Comparison of ENCODE assay signal across 12 cellular contexts in the genomic region with DNA sequence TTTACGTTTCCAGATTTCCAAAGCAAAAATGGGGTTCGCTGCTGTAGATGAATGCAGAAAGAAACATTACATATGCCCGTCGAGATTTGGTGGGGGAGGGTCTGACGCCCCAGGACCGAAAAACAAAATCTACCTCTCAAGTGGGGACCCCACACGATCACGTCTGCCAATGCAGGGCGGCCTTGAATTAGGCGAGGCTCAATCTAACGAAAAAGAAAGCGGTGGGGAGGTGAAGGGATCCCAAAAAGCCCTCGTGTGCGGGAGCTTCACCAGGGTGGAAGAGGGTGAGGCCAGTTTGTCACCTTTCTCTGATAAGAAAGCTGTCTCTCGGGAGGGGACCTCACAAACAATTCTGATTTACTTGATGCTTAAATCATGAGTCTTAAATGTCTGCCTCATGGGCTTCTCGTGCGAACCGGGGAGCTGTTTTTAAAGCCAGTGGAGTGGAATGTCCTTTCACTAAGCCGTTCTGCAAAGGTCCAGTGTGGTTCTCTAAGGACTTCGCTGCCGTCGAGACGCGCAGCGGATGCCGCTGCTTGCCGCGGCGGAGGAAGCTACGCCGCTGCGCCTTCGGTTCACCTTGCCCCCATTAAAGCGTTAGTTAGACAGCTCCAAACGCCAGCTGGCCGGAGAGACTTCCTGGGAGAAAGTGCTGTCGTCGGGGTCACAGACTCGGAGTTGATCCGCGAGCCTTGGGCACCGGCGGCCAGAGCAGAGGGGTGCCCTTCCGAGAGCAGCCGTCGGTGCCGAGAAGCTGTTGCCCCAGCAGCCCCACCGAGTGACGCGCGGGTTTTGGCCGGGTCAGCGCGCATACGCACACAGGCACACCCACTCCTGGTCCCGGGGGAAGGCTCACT. TPM values are rescaled to one million over a fixed set of nuclear protein-coding genes. Genes with fewer than 3 reads are reported as not detected.
A peak's percentile ranks its signal among the peaks of the same experiment; 100 is the strongest.
DNase-seq lines count a peak whose midpoint lies in the region; ATAC-seq and TF ChIP-seq lines count a peak whose summit lies in the region.
"Had no signal": no experiment of that assay in that cellular context is flagged by ENCODE, and none has a peak within 500 bp of the region (broad histone marks: within the 10 kb centered on the region; RNA-seq: fewer than 3 reads in every experiment).

No MANE protein-coding gene starts in this region.

- H3K4me3 Mint-ChIP-seq in CD4-positive, CD25-positive, alpha-beta regulatory T cell, result peak overlapping the region; percentile 42 to 84 (median 78)
- H3K4me3 Mint-ChIP-seq in activated naive CD8-positive, alpha-beta T cell treated with anti-CD3 and anti-CD28 coated beads, Interleukin-2, amount 50 U/mL, for 24 hours, result peak overlapping the region; percentile 40
- peak overlapping the region; percentile 36 to 86 (median 74) for H3K4me3 Mint-ChIP-seq in naive thymus-derived CD8-positive, alpha-beta T cell

- H3K4me1 Mint-ChIP-seq in CD4-positive, CD25-positive, alpha-beta regulatory T cell, result peaks cover 0 to 50% (median 28%) of the 10 kb centered on the region in 4 donors
- H3K4me1 Mint-ChIP-seq in activated naive CD8-positive, alpha-beta T cell treated with anti-CD3 and anti-CD28 coated beads, Interleukin-2, amount 50 U/mL, for 24 hours, result peaks cover 28% of the 10 kb centered on the region
- peaks cover 19 to 42% (median 39%) of the 10 kb centered on the region in 4 donors for H3K4me1 Mint-ChIP-seq in naive thymus-derived CD8-positive, alpha-beta T cell

- H3K9me3 ChIP-seq in CD4-positive, CD25-positive, alpha-beta regulatory T cell (ENCODE audit: control insufficient read depth in 2 of 2, low read length in 2 of 2), result no peaks in the 10 kb centered on the region

- no peak for ATAC-seq in CD4-positive, CD25-positive, alpha-beta regulatory T cell (ENCODE audit: low read depth in 2 of 2)
- ATAC-seq in activated naive CD8-positive, alpha-beta T cell treated with anti-CD3 and anti-CD28 coated beads, Interleukin-2, amount 50 U/mL, for 24 hours, result no peak
- no peak for ATAC-seq in naive thymus-derived CD8-positive, alpha-beta T cell
- ATAC-seq in HG02642 (IDR thresholded peaks at IDR 0.05; ENCODE audit: poor library complexity, unreplicated experiment) (no peak), GM18502 (IDR thresholded peaks at IDR 0.05; ENCODE audit: poor library complexity, unreplicated experiment) (no peak)
- ATAC-seq: left cardiac atrium had no signal

- H3K4me1 ChIP-seq in CD4-positive, CD25-positive, alpha-beta regulatory T cell (ENCODE audit: control insufficient read depth, insufficient read depth, low read length, poor library complexity, severe bottlenecking), result peaks cover 54% of the 10 kb centered on the region

- peaks cover 47% of the 10 kb centered on the region for H3K27me3 ChIP-seq in CD4-positive, CD25-positive, alpha-beta regulatory T cell (ENCODE audit: control insufficient read depth, insufficient read depth, low read length)

- H3K9me3 Mint-ChIP-seq in CD4-positive, CD25-positive, alpha-beta regulatory T cell, result peaks cover 0 to 4% (median 0%) of the 10 kb centered on the region in 7 donors
- H3K9me3 Mint-ChIP-seq in activated naive CD8-positive, alpha-beta T cell treated with anti-CD3 and anti-CD28 coated beads, Interleukin-2, amount 50 U/mL, for 24 hours, result no peaks in the 10 kb centered on the region
- peaks cover 0 to 4% (median 0%) of the 10 kb centered on the region in 9 donors for H3K9me3 Mint-ChIP-seq in naive thymus-derived CD8-positive, alpha-beta T cell

- DNase-seq in CD4-positive, CD25-positive, alpha-beta regulatory T cell, result peak in 1 of 3 donors; percentile 32
- DNase-seq in activated naive CD8-positive, alpha-beta T cell treated with anti-CD3 and anti-CD28 coated beads, Interleukin-2, amount 50 U/mL, for 24 hours, result peak; percentile 7
- no peak for DNase-seq in naive thymus-derived CD8-positive, alpha-beta T cell
- DNase-seq in RKO (ENCODE audit: low spot score), result no peak
- DNase-seq in AG08395 (ENCODE audit: low spot score), result no peak
- DNase-seq: left cardiac atrium had no signal

- POLR2A ChIA-PET in naive thymus-derived CD8-positive, alpha-beta T cell (lab: Charles Lee), result interaction anchor here (0.6 to 2.0 kb wide), 2 partner anchors 17 to 20 kb away, joined by 3 to 6 read pairs; a partner anchor contains a TSS

- H3K4me3 ChIP-seq in CD4-positive, CD25-positive, alpha-beta regulatory T cell (ENCODE audit: low read depth, low read length), result no peak overlapping the region
- H3K4me3 ChIP-seq in GM12875 (ENCODE audit: low read depth, low read length), result peak overlapping the region; percentile 77

- no peaks in the 10 kb centered on the region for H3K36me3 ChIP-seq in CD4-positive, CD25-positive, alpha-beta regulatory T cell (ENCODE audit: control insufficient read depth, insufficient read depth, low read length)

- peak overlapping the region in 2 of 3 donors; percentile 52 to 76 for H3K27ac Mint-ChIP-seq in CD4-positive, CD25-positive, alpha-beta regulatory T cell
- peak overlapping the region; percentile 39 for H3K27ac Mint-ChIP-seq in activated naive CD8-positive, alpha-beta T cell treated with anti-CD3 and anti-CD28 coated beads, Interleukin-2, amount 50 U/mL, for 24 hours
- peak overlapping the region in 6 of 10 donors; percentile 7 to 45 (median 28) for H3K27ac Mint-ChIP-seq in naive thymus-derived CD8-positive, alpha-beta T cell

- TF ChIP-seq CTCF in GM12875 (IDR thresholded peaks at IDR 0.05; ENCODE audit: borderline replicate concordance, insufficient read depth, low read depth, low read length), result no peak

- peaks cover 83% of the 10 kb centered on the region for H3K27me3 Mint-ChIP-seq in CD4-positive, CD25-positive, alpha-beta regulatory T cell
- H3K27me3 Mint-ChIP-seq in activated naive CD8-positive, alpha-beta T cell treated with anti-CD3 and anti-CD28 coated beads, Interleukin-2, amount 50 U/mL, for 24 hours, result peaks cover 80% of the 10 kb centered on the region
- peaks cover 30 to 80% (median 64%) of the 10 kb centered on the region in 5 donors for H3K27me3 Mint-ChIP-seq in naive thymus-derived CD8-positive, alpha-beta T cell

- H3K36me3 Mint-ChIP-seq in CD4-positive, CD25-positive, alpha-beta regulatory T cell, result no peaks in the 10 kb centered on the region
- no peaks in the 10 kb centered on the region for H3K36me3 Mint-ChIP-seq in activated naive CD8-positive, alpha-beta T cell treated with anti-CD3 and anti-CD28 coated beads, Interleukin-2, amount 50 U/mL, for 24 hours (ENCODE audit: low read depth)
- peaks cover 0 to 2% (median 0%) of the 10 kb centered on the region in 3 donors for H3K36me3 Mint-ChIP-seq in naive thymus-derived CD8-positive, alpha-beta T cell

- no peak overlapping the region for H3K27ac ChIP-seq in CD4-positive, CD25-positive, alpha-beta regulatory T cell (ENCODE audit: insufficient read depth, low read length, poor library complexity, severe bottlenecking)
- H3K27ac ChIP-seq: epithelial cell of prostate, skin epidermis had no signal

RNA-seq across cellular contexts. Expression of a gene that starts 1.5 kb away (rescaled TPM):
- not detected for total RNA-seq in CD4-positive, CD25-positive, alpha-beta regulatory T cell
- not detected for polyA plus RNA-seq in CD4-positive, CD25-positive, alpha-beta regulatory T cell
- not detected for total RNA-seq in naive thymus-derived CD8-positive, alpha-beta T cell
- not detected for polyA plus RNA-seq in naive thymus-derived CD8-positive, alpha-beta T cell
- total RNA-seq: HT-29 had no signal

RNA-seq across cellular contexts. Expression of a gene that starts 13.7 kb away (rescaled TPM):
- total RNA-seq in CD4-positive, CD25-positive, alpha-beta regulatory T cell, result not detected
- under 1 TPM in 1 of 4 donors, not detected in 3; 0.37 TPM for polyA plus RNA-seq in CD4-positive, CD25-positive, alpha-beta regulatory T cell
- not detected for total RNA-seq in naive thymus-derived CD8-positive, alpha-beta T cell
- not detected for polyA plus RNA-seq in naive thymus-derived CD8-positive, alpha-beta T cell
- total RNA-seq: HT-29, left cardiac atrium had no signal

RNA-seq across cellular contexts. Expression of a gene that starts 19.9 kb away (rescaled TPM):
- total RNA-seq in CD4-positive, CD25-positive, alpha-beta regulatory T cell, result 162 TPM
- 100 to 1,000 TPM; 311 to 369 (median 336) TPM for polyA plus RNA-seq in CD4-positive, CD25-positive, alpha-beta regulatory T cell
- total RNA-seq in naive thymus-derived CD8-positive, alpha-beta T cell, result 100 to 1,000 TPM; 170 to 173 TPM
- 100 to 1,000 TPM; 217 to 247 (median 243) TPM for polyA plus RNA-seq in naive thymus-derived CD8-positive, alpha-beta T cell
